17 cellular contexts compared by ENCODE assay signal in genomic region chr6:33413200-33413599, GRCh38. TPM values are rescaled to one million over a fixed set of nuclear protein-coding genes. Genes with fewer than 3 reads are reported as not detected.
DNase-seq lines count a peak whose midpoint lies in the region; ATAC-seq and TF ChIP-seq lines count a peak whose summit lies in the region.
"Had no signal": no experiment of that assay in that cellular context is flagged by ENCODE, and none has a peak within 500 bp of the region (broad histone marks: within the 10 kb centered on the region; RNA-seq: fewer than 3 reads in every experiment).

No MANE protein-coding gene starts in this region.

- H2AFZ ChIP-seq in osteoblast (ENCODE audit: low read length), result no peak overlapping the region
- H2AFZ ChIP-seq: PC-9 had no signal

- H3K36me3 ChIP-seq in osteoblast (ENCODE audit: insufficient read depth, low read length), result peaks cover 45% of the 10 kb centered on the region

- peaks cover 76% of the 10 kb centered on the region for H3K36me3 Mint-ChIP-seq in activated T-cell treated with anti-CD3 and anti-CD28 coated beads, Interleukin-2, amount 50 U/mL, for 24 hours (ENCODE audit: low read depth)
- H3K36me3 Mint-ChIP-seq in activated T-cell treated with anti-CD3 and anti-CD28 coated beads, Interleukin-2, amount 50 U/mL, for 4 hours (ENCODE audit: insufficient read depth), result peaks cover 13% of the 10 kb centered on the region
- H3K36me3 Mint-ChIP-seq in effector memory CD8-positive, alpha-beta T cell (ENCODE audit: insufficient read depth), result peaks cover 80% of the 10 kb centered on the region

- CTCF ChIA-PET in RWPE1 (lab: Yijun Ruan, JAX), result interaction anchor here (0.5 to 1.3 kb wide), 2 partner anchors 13 to 186 kb away, joined by 5 to 10 read pairs; no protein-coding TSS in a partner anchor

- H3K27ac Mint-ChIP-seq in activated T-cell treated with anti-CD3 and anti-CD28 coated beads, Interleukin-2, amount 50 U/mL, for 24 hours, result peak overlapping the region; percentile 99
- peak overlapping the region; percentile 65 to 100 for H3K27ac Mint-ChIP-seq in effector memory CD8-positive, alpha-beta T cell

- no peak for TF ChIP-seq CTCF in RWPE1 (conservative IDR thresholded peaks at IDR 0.05; ENCODE audit: low read depth)
- no peak for TF ChIP-seq CTCF in osteoblast (IDR thresholded peaks at IDR 0.05; ENCODE audit: extremely low read depth, low read depth, low read length)

- no peaks in the 10 kb centered on the region for H3K27me3 ChIP-seq in osteoblast (ENCODE audit: insufficient read depth, low read length)
- H3K27me3 ChIP-seq: foreskin keratinocyte, pancreas, stomach had no signal

- H3K9me3 Mint-ChIP-seq in activated T-cell treated with anti-CD3 and anti-CD28 coated beads, Interleukin-2, amount 50 U/mL, for 24 hours, result no peaks in the 10 kb centered on the region
- no peaks in the 10 kb centered on the region for H3K9me3 Mint-ChIP-seq in activated T-cell treated with anti-CD3 and anti-CD28 coated beads, Interleukin-2, amount 50 U/mL, for 4 hours
- no peaks in the 10 kb centered on the region for H3K9me3 Mint-ChIP-seq in effector memory CD8-positive, alpha-beta T cell

- no peak overlapping the region for H3K4me2 ChIP-seq in osteoblast (ENCODE audit: insufficient read depth, low read length)

- no peaks in the 10 kb centered on the region for H3K9me3 ChIP-seq in osteoblast (ENCODE audit: low read depth, low read length)
- H3K9me3 ChIP-seq: pancreas, stomach had no signal

- no peak for ATAC-seq in activated T-cell treated with anti-CD3 and anti-CD28 coated beads, Interleukin-2, amount 50 U/mL, for 4 hours
- ATAC-seq in effector memory CD8-positive, alpha-beta T cell (replicated peaks), result no peak
- ATAC-seq in HG02852 (IDR thresholded peaks at IDR 0.05; ENCODE audit: unreplicated experiment), result no peak
- no peak for ATAC-seq in HG03196 (IDR thresholded peaks at IDR 0.05; ENCODE audit: unreplicated experiment)
- ATAC-seq: foreskin keratinocyte, pancreas had no signal

- H3K79me2 ChIP-seq in osteoblast (ENCODE audit: insufficient read depth, low read length), result peaks cover 67% of the 10 kb centered on the region

- H3K27me3 Mint-ChIP-seq in activated T-cell treated with anti-CD3 and anti-CD28 coated beads, Interleukin-2, amount 50 U/mL, for 24 hours, result no peaks in the 10 kb centered on the region
- no peaks in the 10 kb centered on the region for H3K27me3 Mint-ChIP-seq in activated T-cell treated with anti-CD3 and anti-CD28 coated beads, Interleukin-2, amount 50 U/mL, for 4 hours (ENCODE audit: low read depth)
- no peaks in the 10 kb centered on the region for H3K27me3 Mint-ChIP-seq in effector memory CD8-positive, alpha-beta T cell

- H3K4me3 ChIP-seq in osteoblast (ENCODE audit: insufficient read depth, low read length), result no peak overlapping the region
- H3K4me3 ChIP-seq: pancreas, PC-9 had no signal

- H3K27ac ChIP-seq in RWPE1, result peak overlapping the region; percentile 93
- H3K27ac ChIP-seq in osteoblast (ENCODE audit: low read depth, low read length), result no peak overlapping the region
- H3K27ac ChIP-seq: foreskin keratinocyte, pancreas, PC-9 had no signal

- H3K4me1 Mint-ChIP-seq in activated T-cell treated with anti-CD3 and anti-CD28 coated beads, Interleukin-2, amount 50 U/mL, for 24 hours (ENCODE audit: low read depth), result peaks cover 69% of the 10 kb centered on the region
- H3K4me1 Mint-ChIP-seq in activated T-cell treated with anti-CD3 and anti-CD28 coated beads, Interleukin-2, amount 50 U/mL, for 4 hours (ENCODE audit: low read depth), result peaks cover 65% of the 10 kb centered on the region
- H3K4me1 Mint-ChIP-seq in effector memory CD8-positive, alpha-beta T cell (ENCODE audit: low read depth in 2 of 2), result peaks cover 63 to 71% of the 10 kb centered on the region in 2 donors

- H3K4me3 Mint-ChIP-seq in activated T-cell treated with anti-CD3 and anti-CD28 coated beads, Interleukin-2, amount 50 U/mL, for 24 hours, result peak overlapping the region; percentile 55
- H3K4me3 Mint-ChIP-seq in activated T-cell treated with anti-CD3 and anti-CD28 coated beads, Interleukin-2, amount 50 U/mL, for 4 hours, result no peak overlapping the region
- H3K4me3 Mint-ChIP-seq in effector memory CD8-positive, alpha-beta T cell, result peak overlapping the region; percentile 85 to 89

- H4K20me1 ChIP-seq in osteoblast (ENCODE audit: insufficient read depth, low read length), result peaks cover 27% of the 10 kb centered on the region

- POLR2A ChIA-PET in RWPE1 (lab: Yijun Ruan, JAX; ENCODE audit: low non-redundant PET), result no interaction called here

- DNase-seq in activated T-cell treated with anti-CD3 and anti-CD28 coated beads, Interleukin-2, amount 50 U/mL, for 24 hours, result no peak
- DNase-seq in activated T-cell treated with anti-CD3 and anti-CD28 coated beads, Interleukin-2, amount 50 U/mL, for 4 hours, result no peak
- DNase-seq in RWPE1 (ENCODE audit: low spot score), result no peak
- DNase-seq in effector memory CD8-positive, alpha-beta T cell, result no peak
- DNase-seq in osteoblast (ENCODE audit: insufficient read length, low spot score, missing footprints), result peak; percentile 43
- DNase-seq in amniotic stem cell (lab: John Stamatoyannopoulos, UW), result no peak
- DNase-seq: activated CD4-positive, CD25-positive, alpha-beta regulatory T cell; activated T-cell treated with anti-CD3 and anti-CD28 coated beads, Interleukin-2, amount 50 U/mL, for 1 hour; foreskin keratinocyte; NCI-H1694; NCI-H510A treated with DMSO at 0.1 percent for 48 hours; pancreas; PC-9; small intestine; stomach had no signal

- peaks cover 37% of the 10 kb centered on the region for H3K4me1 ChIP-seq in osteoblast (ENCODE audit: insufficient read depth, low read length)
- H3K4me1 ChIP-seq: foreskin keratinocyte had no signal

RNA-seq across cellular contexts. Expression of gene PHF1, which starts 2.4 kb away (rescaled TPM):
- total RNA-seq in activated T-cell treated with anti-CD3 and anti-CD28 coated beads, Interleukin-2, amount 50 U/mL, for 4 hours, result 10 to 100 TPM; 24.4 to 29.4 (median 26.8) TPM
- total RNA-seq in osteoblast, result 25.9 and 30.8 TPM in 2 replicates

RNA-seq across cellular contexts. Expression of gene CUTA, which starts 4.7 kb away (rescaled TPM):
- total RNA-seq in activated T-cell treated with anti-CD3 and anti-CD28 coated beads, Interleukin-2, amount 50 U/mL, for 4 hours, result 10 to 100 TPM; 76.6 to 84.5 (median 79.2) TPM
- total RNA-seq in osteoblast, result 89.3 and 122 TPM in 2 replicates

RNA-seq across cellular contexts. Expression of gene SYNGAP1, which starts 6.7 kb away (rescaled TPM):
- 10 to 100 TPM; 18.6 to 23.4 (median 20.2) TPM for total RNA-seq in activated T-cell treated with anti-CD3 and anti-CD28 coated beads, Interleukin-2, amount 50 U/mL, for 4 hours
- total RNA-seq in osteoblast, result 6.9 and 8.8 TPM in 2 replicates

RNA-seq across cellular contexts. Expression of gene KIFC1, which starts 21.6 kb away (rescaled TPM):
- 1 to 10 TPM; 7.3 to 8.3 (median 7.4) TPM for total RNA-seq in activated T-cell treated with anti-CD3 and anti-CD28 coated beads, Interleukin-2, amount 50 U/mL, for 4 hours
- 3.2 and 4.0 TPM in 2 replicates for total RNA-seq in osteoblast

RNA-seq across cellular contexts. Expression of gene ZBTB9, which starts 41.2 kb away (rescaled TPM):
- 10 to 100 TPM; 22.9 to 23.4 (median 22.9) TPM for total RNA-seq in activated T-cell treated with anti-CD3 and anti-CD28 coated beads, Interleukin-2, amount 50 U/mL, for 4 hours
- 4.1 and 4.7 TPM in 2 replicates for total RNA-seq in osteoblast
